8 cellular contexts compared by ENCODE assay signal in the genomic region with DNA sequence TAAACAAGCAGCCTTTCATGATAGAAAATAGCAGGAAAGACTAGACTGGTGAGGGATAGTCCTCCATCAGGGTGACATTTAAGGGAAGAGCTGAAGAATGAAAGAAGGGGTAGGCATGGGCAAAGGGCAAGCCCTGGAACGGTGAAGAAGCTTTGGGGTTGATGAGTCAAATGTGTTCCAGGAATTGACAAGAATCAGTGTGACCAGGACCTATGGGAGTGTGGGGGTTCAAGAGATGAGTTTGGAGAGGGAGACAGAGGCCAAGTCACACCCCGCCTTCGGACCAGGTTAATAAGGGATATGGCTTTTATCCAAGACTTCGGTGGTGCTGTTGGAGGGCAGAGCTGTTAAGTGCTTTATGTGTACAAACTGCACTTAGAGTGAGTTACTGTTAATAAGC. TPM values are rescaled to one million over a fixed set of nuclear protein-coding genes. Genes with fewer than 3 reads are reported as not detected.
DNase-seq lines count a peak whose midpoint lies in the region; ATAC-seq and TF ChIP-seq lines count a peak whose summit lies in the region.

No MANE protein-coding gene starts in this region.

- H3K4me1 Mint-ChIP-seq in MCF 10A (ENCODE audit: insufficient read depth, unreplicated experiment) (peaks cover 19% of the 10 kb centered on the region), mesothelial cell of epicardium (peaks cover 30% of the 10 kb centered on the region)

- DNase-seq in heart left ventricle (no peak), left ventricle myocardium superior (no peak), MCF 10A (ENCODE audit: unreplicated experiment) (no peak), mesothelial cell of epicardium (ENCODE audit: low spot score in 2 of 2, unreplicated experiment in 2 of 2) (no peak), NCI-H524 (lab: John Stamatoyannopoulos, UW) (no peak), NCI-H446 (lab: John Stamatoyannopoulos, UW) (no peak), KG1 (lab: John Stamatoyannopoulos, UW) (no peak)

- no peak for ATAC-seq in heart left ventricle
- ATAC-seq in left ventricle myocardium superior = no peak

- intact Hi-C loops in heart left ventricle (cut with DNase I) = no loop called here
- intact Hi-C loops in left ventricle myocardium superior (cut with micrococcal nuclease) = no loop called here
- intact Hi-C loops in MCF 10A (cut with micrococcal nuclease) = no loop called here

- CTCF ChIA-PET in MCF 10A (lab: Yijun Ruan, JAX) = interaction anchor here (2.5 kb wide), 1 partner anchor 13 kb away, joined by 6 read pairs; no protein-coding TSS in a partner anchor

- TF ChIP-seq POLR2A in heart left ventricle (IDR thresholded peaks at IDR 0.05) = no peak

- TF ChIP-seq CTCF in heart left ventricle (IDR thresholded peaks at IDR 0.05) (no peak), MCF 10A (IDR thresholded peaks at IDR 0.05; ENCODE audit: unreplicated experiment) (no peak), mesothelial cell of epicardium (IDR thresholded peaks at IDR 0.05; ENCODE audit: unreplicated experiment) (no peak)

- H3K27ac ChIP-seq in heart left ventricle (peak overlapping the region in 4 of 12 donors; percentile 83 to 90 (median 87)), urinary bladder (ENCODE audit: low read depth) (no peak overlapping the region)

- H3K4me3 ChIP-seq in heart left ventricle (peak overlapping the region; percentile 68 to 100 (median 76)), urinary bladder (ENCODE audit: low read depth, low read length) (peak overlapping the region; percentile 91)

- POLR2A ChIA-PET in MCF 10A (lab: Yijun Ruan, JAX) = interaction anchor here (0.7 to 5.1 kb wide), 9 partner anchors 8 to 83 kb away, joined by 3 to 37 read pairs (median 6); a partner anchor contains a TSS

- TSS peak; percentile 44 for BruUV-seq in MCF 10A (replicated peaks; lab: Mats Ljungman, UMichigan)

- no peaks in the 10 kb centered on the region for H3K9me3 ChIP-seq in heart left ventricle

- no peaks in the 10 kb centered on the region for H3K27me3 ChIP-seq in heart left ventricle

- H3K27me3 Mint-ChIP-seq in MCF 10A (ENCODE audit: insufficient read depth, unreplicated experiment) (no peaks in the 10 kb centered on the region), mesothelial cell of epicardium (ENCODE audit: low read depth) (no peaks in the 10 kb centered on the region)

- 26 to 33% (median 30%) methylated on average over 4 of the region's 4 CpGs for WGBS in heart left ventricle, 4 donors
- 53% methylated on average over 4 of the region's 4 CpGs for WGBS in urinary bladder

- H3K9me3 Mint-ChIP-seq in MCF 10A (ENCODE audit: unreplicated experiment) (no peaks in the 10 kb centered on the region), mesothelial cell of epicardium (no peaks in the 10 kb centered on the region)

- peaks cover 63% of the 10 kb centered on the region for H3K36me3 Mint-ChIP-seq in MCF 10A (ENCODE audit: insufficient read depth, unreplicated experiment)
- H3K36me3 Mint-ChIP-seq in mesothelial cell of epicardium = peaks cover 29% of the 10 kb centered on the region

- H3K4me3 Mint-ChIP-seq in MCF 10A (ENCODE audit: unreplicated experiment) = peak overlapping the region; percentile 96
- H3K4me3 Mint-ChIP-seq in mesothelial cell of epicardium = peak overlapping the region; percentile 90

- H3K27ac Mint-ChIP-seq in MCF 10A (ENCODE audit: low read depth, unreplicated experiment) = peak overlapping the region; percentile 97
- H3K27ac Mint-ChIP-seq in mesothelial cell of epicardium = peak overlapping the region; percentile 96

- H3K36me3 ChIP-seq in heart left ventricle = peaks cover 0 to 62% (median 55%) of the 10 kb centered on the region in 9 donors
- peaks cover 4% of the 10 kb centered on the region for H3K36me3 ChIP-seq in urinary bladder (ENCODE audit: insufficient read depth)

- H3K4me1 ChIP-seq in heart left ventricle (peaks cover 2 to 35% (median 24%) of the 10 kb centered on the region in 12 donors), urinary bladder (ENCODE audit: insufficient read depth) (no peaks in the 10 kb centered on the region)

RNA-seq across cellular contexts. Expression of a gene that starts 0.9 kb away (rescaled TPM):
- total RNA-seq in heart left ventricle (10 to 100 TPM; 61.5 to 81.8 (median 73.6) TPM), left ventricle myocardium superior (77.8 TPM), MCF 10A (2022) (66.0 and 66.3 TPM in 2 replicates), mesothelial cell of epicardium (72.2 to 74.6 TPM (median 72.7 TPM) in 3 replicates), urinary bladder (15.1 TPM)
- polyA plus RNA-seq in heart left ventricle (10 to 100 TPM; 70.8 to 77.0 TPM), urinary bladder (43.7 TPM)

RNA-seq across cellular contexts. Expression of a gene that starts 0.9 kb away (rescaled TPM):
- total RNA-seq in heart left ventricle = 10 to 100 TPM; 12.4 to 26.6 (median 18.4) TPM
- 10 to 100 TPM; 11.8 to 27.7 TPM for polyA plus RNA-seq in heart left ventricle
- total RNA-seq in left ventricle myocardium superior = 23.3 TPM
- 58.9 and 82.2 TPM in 2 replicates for total RNA-seq in MCF 10A (2022)
- total RNA-seq in mesothelial cell of epicardium = 67.3 to 72.1 TPM (median 71.9 TPM) in 3 replicates
- total RNA-seq in urinary bladder = 20.4 TPM
- 37.5 TPM for polyA plus RNA-seq in urinary bladder

RNA-seq across cellular contexts. Expression of a gene that starts 11.4 kb away (rescaled TPM):
- 1 to 10 TPM; 3.1 to 7.8 (median 4.5) TPM for total RNA-seq in heart left ventricle
- polyA plus RNA-seq in heart left ventricle = 1 to 10 TPM; 4.0 to 4.3 TPM
- 4.4 TPM for total RNA-seq in left ventricle myocardium superior
- total RNA-seq in MCF 10A (2022) = 9.6 and 9.9 TPM in 2 replicates
- total RNA-seq in mesothelial cell of epicardium = 18.2 to 19.3 TPM (median 18.2 TPM) in 3 replicates
- total RNA-seq in urinary bladder = 4.4 TPM
- 7.3 TPM for polyA plus RNA-seq in urinary bladder

RNA-seq across cellular contexts. Expression of a gene that starts 28.3 kb away (rescaled TPM):
- total RNA-seq in heart left ventricle = 10 to 100 TPM in 3 of 9 donors, 1 to 10 TPM in 6; 7.3 to 11.7 (median 9.5) TPM
- polyA plus RNA-seq in heart left ventricle = 1 to 10 TPM; 6.4 to 8.0 TPM
- total RNA-seq in left ventricle myocardium superior = 12.1 TPM
- 16.3 and 17.4 TPM in 2 replicates for total RNA-seq in MCF 10A (2022)
- 22.1 to 24.6 TPM (median 23.3 TPM) in 3 replicates for total RNA-seq in mesothelial cell of epicardium
- total RNA-seq in urinary bladder = 5.3 TPM
- 12.6 TPM for polyA plus RNA-seq in urinary bladder

RNA-seq across cellular contexts. Expression of a gene that starts 37.9 kb away (rescaled TPM):
- total RNA-seq in heart left ventricle (1 to 10 TPM in 2 of 9 donors, under 1 TPM in 7; 0.30 to 7.1 (median 0.77) TPM), left ventricle myocardium superior (0.79 TPM), MCF 10A (2022) (0.33 and 0.69 TPM in 2 replicates), mesothelial cell of epicardium (3.6 to 4.9 TPM (median 4.0 TPM) in 3 replicates), urinary bladder (3.2 TPM)
- polyA plus RNA-seq in heart left ventricle (under 1 TPM; 0.69 to 1.00 TPM), urinary bladder (2.9 TPM)
